ENCODE assay signal across 15 cellular contexts in genomic region chr3:72086712-72087093, GRCh38.
A peak's percentile ranks its signal among the peaks of the same experiment; 100 is the strongest.
DNase-seq lines count a peak whose midpoint lies in the region; ATAC-seq and TF ChIP-seq lines count a peak whose summit lies in the region.
"Had no signal": no experiment of that assay in that cellular context is flagged by ENCODE, and none has a peak within 500 bp of the region (broad histone marks: within the 10 kb centered on the region; RNA-seq: fewer than 3 reads in every experiment).

No MANE protein-coding gene starts in this region.

- peak overlapping the region; percentile 59 for H3K4me2 ChIP-seq in OCI-LY7 (ENCODE audit: low read length)
- H3K4me2 ChIP-seq: KMS-11 had no signal

- H3K4me1 ChIP-seq in heart right ventricle (peaks cover 0 to 32% (median 0%) of the 10 kb centered on the region in 9 donors), OCI-LY7 (ENCODE audit: insufficient read depth, low read length, poor library complexity, severe bottlenecking) (peaks cover 77% of the 10 kb centered on the region)
- no peaks in the 10 kb centered on the region for H3K4me1 ChIP-seq in naive thymus-derived CD4-positive, alpha-beta T cell (ENCODE audit: control insufficient read depth in 2 of 2, insufficient read depth in 2 of 2, low read length in 2 of 2)

- H3K9me3 ChIP-seq in heart right ventricle (no peaks in the 10 kb centered on the region), OCI-LY7 (ENCODE audit: low read length) (no peaks in the 10 kb centered on the region)
- H3K9me3 ChIP-seq in naive thymus-derived CD4-positive, alpha-beta T cell (ENCODE audit: control insufficient read depth in 2 of 3, low read length in 3 of 3), result no peaks in the 10 kb centered on the region
- H3K9me3 ChIP-seq: MG63 had no signal

- peak overlapping the region in 1 of 10 donors; percentile 29 for H3K27ac ChIP-seq in heart right ventricle
- H3K27ac ChIP-seq in OCI-LY7 (ENCODE audit: low read depth, low read length, poor library complexity, severe bottlenecking), result peak overlapping the region; percentile 78
- H3K27ac ChIP-seq in naive thymus-derived CD4-positive, alpha-beta T cell (ENCODE audit: low read depth, low read length), result no peak overlapping the region
- H3K27ac ChIP-seq: KMS-11 had no signal

- no peaks in the 10 kb centered on the region for H3K36me3 Mint-ChIP-seq in naive thymus-derived CD4-positive, alpha-beta T cell

- POLR2A ChIA-PET in OCI-LY7 (lab: Charles Lee), result interaction anchor here (0.5 to 3.0 kb wide), 9 partner anchors 10 to 410 kb away, joined by 3 to 31 read pairs (median 4); no protein-coding TSS in a partner anchor
- POLR2A ChIA-PET in naive thymus-derived CD4-positive, alpha-beta T cell (lab: Charles Lee), result interaction anchor here (1.1 kb wide), 1 partner anchor 9 kb away, joined by 4 read pairs; no protein-coding TSS in a partner anchor

- H3K36me3 ChIP-seq in heart right ventricle (no peaks in the 10 kb centered on the region), OCI-LY7 (ENCODE audit: insufficient read depth, low read length) (no peaks in the 10 kb centered on the region)
- no peaks in the 10 kb centered on the region for H3K36me3 ChIP-seq in naive thymus-derived CD4-positive, alpha-beta T cell (ENCODE audit: control insufficient read depth in 2 of 3, insufficient read depth in 3 of 3, low read length in 3 of 3)
- H3K36me3 ChIP-seq: MG63 had no signal

- 86 to 91% methylated on average over 12 of the region's 12 CpGs for WGBS in heart right ventricle, 2 donors

- no peak overlapping the region for H3K27ac Mint-ChIP-seq in naive thymus-derived CD4-positive, alpha-beta T cell

- no peak for TF ChIP-seq POLR2A in erythroblast (IDR thresholded peaks at IDR 0.05; ENCODE audit: low read length)

- H3K9me2 ChIP-seq in OCI-LY7 (ENCODE audit: insufficient read depth, low read length), result no peaks in the 10 kb centered on the region

- H3K9me3 Mint-ChIP-seq in naive thymus-derived CD4-positive, alpha-beta T cell, result no peaks in the 10 kb centered on the region

- no peaks in the 10 kb centered on the region for H4K20me1 ChIP-seq in OCI-LY7 (ENCODE audit: insufficient read depth, low read length)

- no TSS peak for BruUV-seq in OCI-LY7 (replicated peaks; lab: Mats Ljungman, UMichigan)

- H3K4me1 Mint-ChIP-seq in naive thymus-derived CD4-positive, alpha-beta T cell, result peaks cover 10 to 30% (median 18%) of the 10 kb centered on the region in 7 donors

- intact Hi-C loops in left ventricle myocardium superior (cut with micrococcal nuclease) (no loop called here), heart right ventricle (cut with DNase I) (no loop called here), OCI-LY7 (cut with micrococcal nuclease; ENCODE audit: unreplicated experiment) (no loop called here)
- intact Hi-C loops in naive thymus-derived CD4-positive, alpha-beta T cell (cut with micrococcal nuclease), result no loop called here

- peak overlapping the region; percentile 59 for H2AFZ ChIP-seq in OCI-LY7 (ENCODE audit: low read length)

- H3K4me3 Mint-ChIP-seq in naive thymus-derived CD4-positive, alpha-beta T cell, result no peak overlapping the region

- CTCF ChIA-PET in OCI-LY7 (lab: Charles Lee; ENCODE audit: unreplicated experiment), result interaction anchor here (1.2 to 2.3 kb wide), 2 partner anchors 8 to 12 kb away, joined by 6 to 8 read pairs; no protein-coding TSS in a partner anchor
- CTCF ChIA-PET in naive thymus-derived CD4-positive, alpha-beta T cell (lab: Charles Lee), result no interaction called here

- peak; percentile 49 for ATAC-seq in left ventricle myocardium superior
- no peak for ATAC-seq in heart right ventricle
- ATAC-seq in naive thymus-derived CD4-positive, alpha-beta T cell, result peak; percentile 48
- no peak for ATAC-seq in SK-N-SH treated with all-trans-retinoic acid at 6 μM for 48 hours
- ATAC-seq: HepG2 had no signal

- H3K4me3 ChIP-seq in heart right ventricle, result no peak overlapping the region
- peak overlapping the region; percentile 13 for H3K4me3 ChIP-seq in OCI-LY7 (ENCODE audit: low read depth, low read length, poor library complexity, severe bottlenecking)
- H3K4me3 ChIP-seq in naive thymus-derived CD4-positive, alpha-beta T cell (ENCODE audit: low read length), result no peak overlapping the region
- H3K4me3 ChIP-seq: MG63 had no signal

- no peaks in the 10 kb centered on the region for H3K27me3 ChIP-seq in heart right ventricle
- H3K27me3 ChIP-seq in naive thymus-derived CD4-positive, alpha-beta T cell (ENCODE audit: control insufficient read depth in 2 of 2, insufficient read depth in 2 of 2, low read length in 2 of 2), result no peaks in the 10 kb centered on the region
- H3K27me3 ChIP-seq: MG63 had no signal

- no peaks in the 10 kb centered on the region for H3K79me2 ChIP-seq in OCI-LY7 (ENCODE audit: insufficient read depth, low read depth, low read length)

- H3K27me3 Mint-ChIP-seq in naive thymus-derived CD4-positive, alpha-beta T cell, result peaks cover 0 to 4% (median 0%) of the 10 kb centered on the region in 5 donors

- DNase-seq in left ventricle myocardium superior, result no peak
- DNase-seq in heart right ventricle, result no peak
- DNase-seq in OCI-LY7 (ENCODE audit: low spot score), result no peak
- no peak for DNase-seq in naive thymus-derived CD4-positive, alpha-beta T cell
- DNase-seq in erythroblast (lab: John Stamatoyannopoulos, UW), result no peak
- DNase-seq in GM20000 (ENCODE audit: low spot score), result no peak
- DNase-seq: C1 segment of cervical spinal cord, EL, MG63, NCI-H1930, NCI-H446, NCI-H69 had no signal

- TF ChIP-seq CTCF in heart right ventricle (IDR thresholded peaks at IDR 0.05) (no peak), OCI-LY7 (conservative IDR thresholded peaks at IDR 0.05; ENCODE audit: low read length) (no peak), GM20000 (IDR thresholded peaks at IDR 0.05; ENCODE audit: extremely low read depth, missing control alignments) (no peak)

TF ChIP-seq in SK-N-SH treated with all-trans-retinoic acid at 6 μM for 48 hours, 23 proteins besides CTCF, POLR2A, EP300 and RAD21 (continues in another document):
- TF ChIP-seq ZC3H10 (CRISPR knock-in tag; IDR thresholded peaks at IDR 0.05) (no peak), PPARA (CRISPR knock-in tag; IDR thresholded peaks at IDR 0.05; ENCODE audit: borderline replicate concordance) (no peak), CSDC2 (CRISPR knock-in tag; IDR thresholded peaks at IDR 0.05) (no peak), TCF4 (CRISPR knock-in tag; IDR thresholded peaks at IDR 0.05; ENCODE audit: borderline replicate concordance) (no peak), RARB (CRISPR knock-in tag; IDR thresholded peaks at IDR 0.05) (no peak), ESRRG (CRISPR knock-in tag; IDR thresholded peaks at IDR 0.05) (no peak), SNAI2 (CRISPR knock-in tag; IDR thresholded peaks at IDR 0.05) (no peak), GLIS3 (CRISPR knock-in tag; IDR thresholded peaks at IDR 0.05) (no peak), ZNF565 (CRISPR knock-in tag; conservative IDR thresholded peaks at IDR 0.05; ENCODE audit: low read depth) (no peak), PATZ1 (CRISPR knock-in tag; IDR thresholded peaks at IDR 0.05; ENCODE audit: borderline replicate concordance) (no peak), BACH2 (CRISPR knock-in tag; IDR thresholded peaks at IDR 0.05; ENCODE audit: borderline replicate concordance) (no peak), ARNTL (CRISPR knock-in tag; IDR thresholded peaks at IDR 0.05; ENCODE audit: borderline replicate concordance, low read depth) (no peak), ZNF70 (CRISPR knock-in tag; IDR thresholded peaks at IDR 0.05) (no peak), ZFP30 (CRISPR knock-in tag; IDR thresholded peaks at IDR 0.05) (no peak)
- TF ChIP-seq, protein P1, sequence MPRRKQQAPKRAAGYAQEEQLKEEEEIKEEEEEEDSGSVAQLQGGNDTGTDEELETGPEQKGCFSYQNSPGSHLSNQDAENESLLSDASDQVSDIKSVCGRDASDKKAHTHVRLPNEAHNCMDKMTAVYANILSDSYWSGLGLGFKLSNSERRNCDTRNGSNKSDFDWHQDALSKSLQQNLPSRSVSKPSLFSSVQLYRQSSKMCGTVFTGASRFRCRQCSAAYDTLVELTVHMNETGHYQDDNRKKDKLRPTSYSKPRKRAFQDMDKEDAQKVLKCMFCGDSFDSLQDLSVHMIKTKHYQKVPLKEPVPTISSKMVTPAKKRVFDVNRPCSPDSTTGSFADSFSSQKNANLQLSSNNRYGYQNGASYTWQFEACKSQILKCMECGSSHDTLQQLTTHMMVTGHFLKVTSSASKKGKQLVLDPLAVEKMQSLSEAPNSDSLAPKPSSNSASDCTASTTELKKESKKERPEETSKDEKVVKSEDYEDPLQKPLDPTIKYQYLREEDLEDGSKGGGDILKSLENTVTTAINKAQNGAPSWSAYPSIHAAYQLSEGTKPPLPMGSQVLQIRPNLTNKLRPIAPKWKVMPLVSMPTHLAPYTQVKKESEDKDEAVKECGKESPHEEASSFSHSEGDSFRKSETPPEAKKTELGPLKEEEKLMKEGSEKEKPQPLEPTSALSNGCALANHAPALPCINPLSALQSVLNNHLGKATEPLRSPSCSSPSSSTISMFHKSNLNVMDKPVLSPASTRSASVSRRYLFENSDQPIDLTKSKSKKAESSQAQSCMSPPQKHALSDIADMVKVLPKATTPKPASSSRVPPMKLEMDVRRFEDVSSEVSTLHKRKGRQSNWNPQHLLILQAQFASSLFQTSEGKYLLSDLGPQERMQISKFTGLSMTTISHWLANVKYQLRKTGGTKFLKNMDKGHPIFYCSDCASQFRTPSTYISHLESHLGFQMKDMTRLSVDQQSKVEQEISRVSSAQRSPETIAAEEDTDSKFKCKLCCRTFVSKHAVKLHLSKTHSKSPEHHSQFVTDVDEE (CRISPR knock-in tag; IDR thresholded peaks at IDR 0.05), result no peak

Comparison
In these comparisons a context has a peak if more than half of its experiments do, and no peak if none do; other contexts are left out.
1. ATAC-seq: peak in left ventricle myocardium superior (single experiment) and naive thymus-derived CD4-positive, alpha-beta T cell (single experiment); none in heart right ventricle (0 of 8) and SK-N-SH treated with all-trans-retinoic acid at 6 μM for 48 hours (single experiment).